ENCODE assay signal across 1 cellular context in the genomic region with DNA sequence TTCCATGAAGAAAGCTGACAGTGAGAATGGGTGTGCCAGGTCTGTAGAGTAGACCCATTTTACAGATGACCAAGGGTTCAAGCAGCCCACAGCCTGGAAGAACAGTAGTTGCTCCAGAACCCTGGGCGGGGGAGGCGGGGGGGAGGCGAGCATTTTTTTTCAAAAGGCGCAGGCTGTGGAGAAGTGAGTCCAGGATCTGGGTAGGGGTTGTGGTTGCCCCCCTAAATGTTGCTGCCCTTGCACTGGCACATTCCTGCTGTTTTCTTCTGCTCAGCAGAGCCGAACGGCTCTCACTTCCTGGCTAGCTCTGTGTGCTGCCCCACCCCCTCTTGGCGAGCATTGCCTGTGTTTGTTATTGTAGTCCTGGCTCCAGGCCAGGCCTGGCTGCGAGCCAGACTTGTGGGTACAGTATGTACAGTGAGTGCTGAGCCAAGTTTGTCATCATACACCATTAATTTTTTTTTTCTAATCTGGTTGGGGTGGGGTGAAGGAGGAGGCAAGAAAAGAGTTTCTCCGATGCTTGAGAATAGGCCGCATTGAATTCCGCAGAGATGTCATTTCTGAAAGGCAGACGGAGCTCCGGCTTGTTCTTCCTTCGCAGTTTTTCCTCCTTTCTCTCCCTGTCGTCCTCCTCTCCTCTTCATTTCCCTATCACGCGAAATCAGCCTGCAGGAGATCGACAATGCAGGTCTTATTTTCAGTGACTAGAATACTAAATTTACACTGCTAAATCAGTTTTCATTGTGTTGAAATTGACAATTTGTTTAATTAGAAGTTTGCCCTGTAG.
TF ChIP-seq lines count a peak whose summit lies in the region.

No MANE protein-coding gene starts in this region.

TF ChIP-seq in HEK293, 187 proteins besides CTCF, POLR2A, EP300 and RAD21 (continued from another document and continues in another):
- TF ChIP-seq, protein P1, sequence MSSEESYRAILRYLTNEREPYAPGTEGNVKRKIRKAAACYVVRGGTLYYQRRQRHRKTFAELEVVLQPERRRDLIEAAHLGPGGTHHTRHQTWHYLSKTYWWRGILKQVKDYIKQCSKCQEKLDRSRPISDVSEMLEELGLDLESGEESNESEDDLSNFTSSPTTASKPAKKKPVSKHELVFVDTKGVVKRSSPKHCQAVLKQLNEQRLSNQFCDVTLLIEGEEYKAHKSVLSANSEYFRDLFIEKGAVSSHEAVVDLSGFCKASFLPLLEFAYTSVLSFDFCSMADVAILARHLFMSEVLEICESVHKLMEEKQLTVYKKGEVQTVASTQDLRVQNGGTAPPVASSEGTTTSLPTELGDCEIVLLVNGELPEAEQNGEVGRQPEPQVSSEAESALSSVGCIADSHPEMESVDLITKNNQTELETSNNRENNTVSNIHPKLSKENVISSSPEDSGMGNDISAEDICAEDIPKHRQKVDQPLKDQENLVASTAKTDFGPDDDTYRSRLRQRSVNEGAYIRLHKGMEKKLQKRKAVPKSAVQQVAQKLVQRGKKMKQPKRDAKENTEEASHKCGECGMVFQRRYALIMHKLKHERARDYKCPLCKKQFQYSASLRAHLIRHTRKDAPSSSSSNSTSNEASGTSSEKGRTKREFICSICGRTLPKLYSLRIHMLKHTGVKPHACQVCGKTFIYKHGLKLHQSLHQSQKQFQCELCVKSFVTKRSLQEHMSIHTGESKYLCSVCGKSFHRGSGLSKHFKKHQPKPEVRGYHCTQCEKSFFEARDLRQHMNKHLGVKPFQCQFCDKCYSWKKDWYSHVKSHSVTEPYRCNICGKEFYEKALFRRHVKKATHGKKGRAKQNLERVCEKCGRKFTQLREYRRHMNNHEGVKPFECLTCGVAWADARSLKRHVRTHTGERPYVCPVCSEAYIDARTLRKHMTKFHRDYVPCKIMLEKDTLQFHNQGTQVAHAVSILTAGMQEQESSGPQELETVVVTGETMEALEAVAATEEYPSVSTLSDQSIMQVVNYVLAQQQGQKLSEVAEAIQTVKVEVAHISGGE (tag by site-specific recombination; conservative IDR thresholded peaks at IDR 0.05; ENCODE audit: low read depth) = 0 out of 2 replicates have a peak, but pooled peaks have one; percentile 24
- TF ChIP-seq ZNF37A (tag by site-specific recombination; IDR thresholded peaks at IDR 0.05) (peak; percentile 85), ZNF555 (tag by site-specific recombination; conservative IDR thresholded peaks at IDR 0.05) (no peak), ZNF530 (tag by site-specific recombination; IDR thresholded peaks at IDR 0.05; ENCODE audit: low read depth) (no peak), ZNF19 (tag by site-specific recombination; IDR thresholded peaks at IDR 0.05; ENCODE audit: low read depth) (no peak), ZNF623 (tag by site-specific recombination; IDR thresholded peaks at IDR 0.05) (peak; percentile 13; the same call in 1 of the 2 replicates), GFI1B (tag by site-specific recombination; IDR thresholded peaks at IDR 0.05) (0 out of 2 replicates have a peak, but pooled peaks have one; percentile 69), ZNF645 (tag by site-specific recombination; IDR thresholded peaks at IDR 0.05) (no peak; the same call in 1 of the 2 replicates), ZBTB17 (tag by site-specific recombination; IDR thresholded peaks at IDR 0.05) (peak; percentile 97), GLIS2 (tag by site-specific recombination; IDR thresholded peaks at IDR 0.05) (peak; percentile 24; the same call in 1 of the 2 replicates), PRDM10 (tag by site-specific recombination; IDR thresholded peaks at IDR 0.05) (peak; percentile 69; the same call in 1 of the 2 replicates), ZNF404 (tag by site-specific recombination; IDR thresholded peaks at IDR 0.05) (no peak), KLF16 (tag by site-specific recombination; IDR thresholded peaks at IDR 0.05) (peak; percentile 51; the same call in 1 of the 2 replicates), ZNF221 (tag by site-specific recombination; IDR thresholded peaks at IDR 0.05; ENCODE audit: borderline replicate concordance) (peak; percentile 96; the same call in 1 of the 2 replicates), ZNF558 (tag by site-specific recombination; IDR thresholded peaks at IDR 0.05) (peak; percentile 73; the same call in 1 of the 2 replicates), ZNF157 (tag by site-specific recombination; IDR thresholded peaks at IDR 0.05) (no peak), ZNF24 (tag by site-specific recombination; IDR thresholded peaks at IDR 0.05) (peak; percentile 96), ZNF184 (tag by site-specific recombination; IDR thresholded peaks at IDR 0.05) (peak; percentile 98), GLI2 (tag by site-specific recombination; IDR thresholded peaks at IDR 0.05; ENCODE audit: borderline replicate concordance, low read depth) (peak; percentile 77; the same call in 1 of the 2 replicates), ZNF394 (tag by site-specific recombination; IDR thresholded peaks at IDR 0.05; ENCODE audit: borderline replicate concordance) (no peak), ZNF521 (tag by site-specific recombination; IDR thresholded peaks at IDR 0.05) (no peak), KLF8 (tag by site-specific recombination; IDR thresholded peaks at IDR 0.05) (peak; percentile 84), ZNF423 (tag by site-specific recombination; IDR thresholded peaks at IDR 0.05) (0 out of 2 replicates have a peak, but pooled peaks have one; percentile 54), ZNF391 (tag by site-specific recombination; IDR thresholded peaks at IDR 0.05; ENCODE audit: borderline replicate concordance, low read depth) (peak; percentile 51; the same call in 1 of the 2 replicates), IKZF3 (tag by site-specific recombination; IDR thresholded peaks at IDR 0.05) (peak; percentile 72), ZNF701 (tag by site-specific recombination; IDR thresholded peaks at IDR 0.05) (no peak), MZF1 (tag by site-specific recombination; IDR thresholded peaks at IDR 0.05; ENCODE audit: borderline replicate concordance) (peak; percentile 39; the same call in 1 of the 2 replicates), SCRT1 (tag by site-specific recombination; IDR thresholded peaks at IDR 0.05; ENCODE audit: borderline replicate concordance) (no peak; the same call in 1 of the 2 replicates), HOXA7 (CRISPR knock-in tag; IDR thresholded peaks at IDR 0.05; ENCODE audit: borderline replicate concordance) (no peak), PRDM4 (tag by site-specific recombination; IDR thresholded peaks at IDR 0.05) (peak; percentile 95), ZNF350 (tag by site-specific recombination; IDR thresholded peaks at IDR 0.05) (no peak), FEZF1 (tag by site-specific recombination; IDR thresholded peaks at IDR 0.05) (peak; percentile 83), ZNF791 (tag by site-specific recombination; IDR thresholded peaks at IDR 0.05) (no peak), ZFP69B (tag by site-specific recombination; IDR thresholded peaks at IDR 0.05) (peak; percentile 59), ZNF211 (tag by site-specific recombination; IDR thresholded peaks at IDR 0.05; ENCODE audit: low read depth) (no peak), SP2 (tag by site-specific recombination; IDR thresholded peaks at IDR 0.05) (no peak; the same call in none of the 2 replicates), ZNF776 (tag by site-specific recombination; IDR thresholded peaks at IDR 0.05; ENCODE audit: borderline replicate concordance) (peak; percentile 80; the same call in 1 of the 2 replicates), ZNF549 (tag by site-specific recombination; IDR thresholded peaks at IDR 0.05) (no peak), ZNF747 (tag by site-specific recombination; IDR thresholded peaks at IDR 0.05) (no peak), ZNF529 (tag by site-specific recombination; IDR thresholded peaks at IDR 0.05; ENCODE audit: insufficient replicate concordance) (peak; percentile 50), ZNF473 (tag by site-specific recombination; IDR thresholded peaks at IDR 0.05) (no peak)
- TF ChIP-seq, protein P2, sequence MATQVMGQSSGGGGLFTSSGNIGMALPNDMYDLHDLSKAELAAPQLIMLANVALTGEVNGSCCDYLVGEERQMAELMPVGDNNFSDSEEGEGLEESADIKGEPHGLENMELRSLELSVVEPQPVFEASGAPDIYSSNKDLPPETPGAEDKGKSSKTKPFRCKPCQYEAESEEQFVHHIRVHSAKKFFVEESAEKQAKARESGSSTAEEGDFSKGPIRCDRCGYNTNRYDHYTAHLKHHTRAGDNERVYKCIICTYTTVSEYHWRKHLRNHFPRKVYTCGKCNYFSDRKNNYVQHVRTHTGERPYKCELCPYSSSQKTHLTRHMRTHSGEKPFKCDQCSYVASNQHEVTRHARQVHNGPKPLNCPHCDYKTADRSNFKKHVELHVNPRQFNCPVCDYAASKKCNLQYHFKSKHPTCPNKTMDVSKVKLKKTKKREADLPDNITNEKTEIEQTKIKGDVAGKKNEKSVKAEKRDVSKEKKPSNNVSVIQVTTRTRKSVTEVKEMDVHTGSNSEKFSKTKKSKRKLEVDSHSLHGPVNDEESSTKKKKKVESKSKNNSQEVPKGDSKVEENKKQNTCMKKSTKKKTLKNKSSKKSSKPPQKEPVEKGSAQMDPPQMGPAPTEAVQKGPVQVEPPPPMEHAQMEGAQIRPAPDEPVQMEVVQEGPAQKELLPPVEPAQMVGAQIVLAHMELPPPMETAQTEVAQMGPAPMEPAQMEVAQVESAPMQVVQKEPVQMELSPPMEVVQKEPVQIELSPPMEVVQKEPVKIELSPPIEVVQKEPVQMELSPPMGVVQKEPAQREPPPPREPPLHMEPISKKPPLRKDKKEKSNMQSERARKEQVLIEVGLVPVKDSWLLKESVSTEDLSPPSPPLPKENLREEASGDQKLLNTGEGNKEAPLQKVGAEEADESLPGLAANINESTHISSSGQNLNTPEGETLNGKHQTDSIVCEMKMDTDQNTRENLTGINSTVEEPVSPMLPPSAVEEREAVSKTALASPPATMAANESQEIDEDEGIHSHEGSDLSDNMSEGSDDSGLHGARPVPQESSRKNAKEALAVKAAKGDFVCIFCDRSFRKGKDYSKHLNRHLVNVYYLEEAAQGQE (tag by site-specific recombination; IDR thresholded peaks at IDR 0.05) = peak; percentile 52
